22 cellular contexts compared by ENCODE assay signal in the genomic region with DNA sequence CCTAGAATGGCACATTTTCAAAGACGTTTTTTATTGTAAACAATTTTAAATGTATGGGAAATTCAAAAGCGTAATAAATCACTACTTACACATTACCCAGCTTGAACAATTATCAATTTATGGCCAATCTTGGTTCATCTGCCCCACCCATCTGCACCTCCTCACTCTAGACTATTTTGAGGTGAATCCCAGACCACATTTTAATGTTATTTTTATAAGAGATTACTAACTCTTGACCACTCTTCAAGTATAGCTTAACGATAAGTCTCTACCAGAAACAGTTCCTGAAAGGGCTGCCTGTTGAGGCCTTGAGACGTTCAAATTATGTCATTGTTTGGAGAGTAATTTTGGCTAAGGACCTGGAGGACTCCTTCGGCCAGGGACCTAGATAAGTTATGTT. TPM values are rescaled to one million over a fixed set of nuclear protein-coding genes. Genes with fewer than 3 reads are reported as not detected.
DNase-seq lines count a peak whose midpoint lies in the region; ATAC-seq, FAIRE-seq and TF ChIP-seq lines count a peak whose summit lies in the region.
"Had no signal": no experiment of that assay in that cellular context is flagged by ENCODE, and none has a peak within 500 bp of the region (broad histone marks: within the 10 kb centered on the region; RNA-seq: fewer than 3 reads in every experiment).

No MANE protein-coding gene starts in this region.

- H3K27me3 ChIP-seq in PC-3 (ENCODE audit: low read length) = no peaks in the 10 kb centered on the region
- H3K27me3 ChIP-seq: BLaER1 had no signal

- ATAC-seq in PC-3 = no peak
- ATAC-seq in activated naive CD8-positive, alpha-beta T cell treated with anti-CD3 and anti-CD28 coated beads, Interleukin-2, amount 50 U/mL, for 24 hours = no peak
- ATAC-seq: CD8-positive, alpha-beta T cell; GM23338 had no signal

- no peak overlapping the region for H3K4me3 Mint-ChIP-seq in mesothelial cell of epicardium
- H3K4me3 Mint-ChIP-seq in activated naive CD8-positive, alpha-beta T cell treated with anti-CD3 and anti-CD28 coated beads, Interleukin-2, amount 50 U/mL, for 24 hours = no peak overlapping the region
- H3K4me3 Mint-ChIP-seq: CD8-positive, alpha-beta T cell; GM23338; IgD-negative memory B cell had no signal

- peaks cover 5% of the 10 kb centered on the region for H3K36me3 Mint-ChIP-seq in mesothelial cell of epicardium
- no peaks in the 10 kb centered on the region for H3K36me3 Mint-ChIP-seq in activated naive CD8-positive, alpha-beta T cell treated with anti-CD3 and anti-CD28 coated beads, Interleukin-2, amount 50 U/mL, for 24 hours (ENCODE audit: low read depth)
- H3K36me3 Mint-ChIP-seq: CD8-positive, alpha-beta T cell; IgD-negative memory B cell had no signal

- TF ChIP-seq CTCF in PC-3 (conservative IDR thresholded peaks at IDR 0.05; ENCODE audit: low read depth, low read length) (no peak), mesothelial cell of epicardium (IDR thresholded peaks at IDR 0.05; ENCODE audit: unreplicated experiment) (no peak)

- H2AFZ ChIP-seq in PC-3 (ENCODE audit: low read length) = peak overlapping the region; percentile 57; the same call in 1 of the 2 replicates
- H2AFZ ChIP-seq: GM23338 had no signal

- H3K27ac Mint-ChIP-seq in mesothelial cell of epicardium = peak overlapping the region; percentile 43
- H3K27ac Mint-ChIP-seq in activated naive CD8-positive, alpha-beta T cell treated with anti-CD3 and anti-CD28 coated beads, Interleukin-2, amount 50 U/mL, for 24 hours = no peak overlapping the region
- H3K27ac Mint-ChIP-seq: CD8-positive, alpha-beta T cell; GM23338; IgD-negative memory B cell had no signal

- H4K20me1 ChIP-seq in PC-3 (ENCODE audit: low read length) = no peaks in the 10 kb centered on the region
- H4K20me1 ChIP-seq: BLaER1 had no signal

- FAIRE-seq in urothelium cell line (lab: Jason Lieb, UNC) = no peak
- FAIRE-seq: A549, GM12892, GM18507, H54, HTR-8/SVneo had no signal

- no peaks in the 10 kb centered on the region for H3K9me2 ChIP-seq in PC-3 (replicated peaks; ENCODE audit: low read length)

- no peaks in the 10 kb centered on the region for H3K4me1 ChIP-seq in PC-3 (ENCODE audit: insufficient read depth, low read length)
- H3K4me1 ChIP-seq: BLaER1 had no signal

- POLR2A ChIA-PET in PC-3 (lab: Charles Lee; ENCODE audit: unreplicated experiment) = no interaction called here

- no peaks in the 10 kb centered on the region for H3F3A ChIP-seq in PC-3 (ENCODE audit: low read length, unreplicated experiment)

- no TSS peak for BruUV-seq in PC-3 (replicated peaks; lab: Mats Ljungman, UMichigan)

- H3K9ac ChIP-seq in PC-3 (ENCODE audit: low read length) = no peak overlapping the region
- H3K9ac ChIP-seq: BLaER1 had no signal

- no peak overlapping the region for H3K4me2 ChIP-seq in PC-3 (ENCODE audit: low read length)
- H3K4me2 ChIP-seq: BLaER1, GM23338 had no signal

- H3K27me3 Mint-ChIP-seq in mesothelial cell of epicardium (ENCODE audit: low read depth) = peaks cover 39% of the 10 kb centered on the region
- peaks cover 9% of the 10 kb centered on the region for H3K27me3 Mint-ChIP-seq in activated naive CD8-positive, alpha-beta T cell treated with anti-CD3 and anti-CD28 coated beads, Interleukin-2, amount 50 U/mL, for 24 hours

- H3K9me3 Mint-ChIP-seq in mesothelial cell of epicardium = peaks cover 15% of the 10 kb centered on the region
- no peaks in the 10 kb centered on the region for H3K9me3 Mint-ChIP-seq in activated naive CD8-positive, alpha-beta T cell treated with anti-CD3 and anti-CD28 coated beads, Interleukin-2, amount 50 U/mL, for 24 hours
- H3K9me3 Mint-ChIP-seq: CD8-positive, alpha-beta T cell; GM23338; IgD-negative memory B cell had no signal

- no peaks in the 10 kb centered on the region for H3K9me3 ChIP-seq in PC-3 (ENCODE audit: low read length)
- H3K9me3 ChIP-seq: A549 had no signal

- peaks cover 22% of the 10 kb centered on the region for H3K4me1 Mint-ChIP-seq in mesothelial cell of epicardium
- H3K4me1 Mint-ChIP-seq in activated naive CD8-positive, alpha-beta T cell treated with anti-CD3 and anti-CD28 coated beads, Interleukin-2, amount 50 U/mL, for 24 hours = no peaks in the 10 kb centered on the region
- H3K4me1 Mint-ChIP-seq: GM23338, IgD-negative memory B cell had no signal

- intact Hi-C loops in PC-3 (cut with micrococcal nuclease) = no loop called here

- H3K36me3 ChIP-seq in PC-3 (ENCODE audit: low read depth, low read length) = no peaks in the 10 kb centered on the region
- H3K36me3 ChIP-seq: BLaER1 had no signal

- DNase-seq in NCI-H1417 (lab: John Stamatoyannopoulos, UW) (peak in 2 of 3 experiments; percentile 1 to 2), NCI-H1417 treated with DMSO at 0.1 percent for 48 hours (lab: John Stamatoyannopoulos, UW) (no peak), PC-3 (no peak), mesothelial cell of epicardium (ENCODE audit: low spot score in 2 of 2, unreplicated experiment in 2 of 2) (no peak), urothelium cell line (ENCODE audit: low spot score) (no peak), pons (ENCODE audit: low spot score) (no peak)
- DNase-seq in activated naive CD8-positive, alpha-beta T cell treated with anti-CD3 and anti-CD28 coated beads, Interleukin-2, amount 50 U/mL, for 24 hours = no peak
- DNase-seq: AML-193; CD8-positive, alpha-beta T cell; DMS79; GDM1; HCEC 1CT; KBM-7 had no signal

- no peaks in the 10 kb centered on the region for H3K79me2 ChIP-seq in PC-3 (ENCODE audit: low read length)

- H3K27ac ChIP-seq in PC-3 (ENCODE audit: low read length) = no peak overlapping the region
- H3K27ac ChIP-seq: 22Rv1, A549, BLaER1 had no signal

- no peak overlapping the region for H3K4me3 ChIP-seq in PC-3 (ENCODE audit: low read length)
- H3K4me3 ChIP-seq: A549, BLaER1, GM23338 had no signal

- CTCF ChIA-PET in PC-3 (lab: Charles Lee) = no interaction called here

RNA-seq across cellular contexts. Expression of a gene that starts 33.2 kb away (rescaled TPM):
- total RNA-seq in PC-3 (2014; rRNA removed) (not detected in 2 replicates), mesothelial cell of epicardium (5.1 to 8.6 TPM (median 5.7 TPM) in 3 replicates)

RNA-seq across cellular contexts. Expression of a gene that starts 47.7 kb away (rescaled TPM):
- total RNA-seq in PC-3 (2014; rRNA removed) (52.5 and 66.0 TPM in 2 replicates), mesothelial cell of epicardium (16.9 to 17.8 TPM (median 17.6 TPM) in 3 replicates)

Comparison
In these comparisons a context has a peak if more than half of its experiments do, and no peak if none do; other contexts are left out.
1. DNase-seq: peak in NCI-H1417 (2 of 3); none in NCI-H1417 treated with DMSO at 0.1 percent for 48 hours (single experiment), PC-3 (single experiment), mesothelial cell of epicardium (0 of 2), urothelium cell line (single experiment), activated naive CD8-positive, alpha-beta T cell treated with anti-CD3 and anti-CD28 coated beads, Interleukin-2, amount 50 U/mL, for 24 hours (single experiment) and pons (single experiment).